ENCODE assay signal across 1 cellular context in the genomic region with DNA sequence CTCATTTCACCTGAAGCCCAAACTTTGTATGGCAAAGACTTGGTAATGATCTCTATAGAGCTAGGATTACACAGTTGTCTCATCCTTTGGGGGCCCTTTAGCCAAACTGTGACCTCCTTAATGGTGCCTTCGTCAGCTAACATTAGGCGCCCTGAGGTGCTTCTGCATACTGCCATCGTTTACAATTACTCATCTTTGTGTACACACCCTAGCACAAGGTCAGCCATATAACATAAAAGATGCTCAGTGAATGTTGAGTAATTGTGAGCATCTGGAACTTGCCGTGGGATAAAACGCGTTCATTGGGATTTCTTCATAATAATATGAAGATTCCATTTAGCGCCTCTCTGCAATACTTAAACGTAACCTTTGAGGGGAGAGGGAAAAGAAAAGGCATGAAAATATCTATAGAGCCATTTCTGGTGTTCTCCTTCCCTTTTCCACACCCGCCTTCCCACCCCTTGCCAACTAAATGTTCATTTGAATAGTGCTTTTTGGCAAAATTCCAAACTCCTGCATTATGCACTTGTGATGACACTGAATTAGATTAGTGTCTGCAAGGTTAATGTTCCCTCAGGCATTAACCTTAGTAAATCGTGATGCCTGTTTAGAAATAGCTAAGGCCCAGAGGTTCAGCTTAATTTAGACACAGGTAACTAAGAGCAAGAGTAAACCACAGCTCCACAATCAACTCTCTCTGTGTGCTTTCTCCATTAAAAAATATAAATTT.
TF ChIP-seq lines count a peak whose summit lies in the region.

No MANE protein-coding gene starts in this region.

TF ChIP-seq in K562, 482 proteins besides CTCF, POLR2A, EP300 and RAD21 (continued from another document):
- TF ChIP-seq, protein P1, sequence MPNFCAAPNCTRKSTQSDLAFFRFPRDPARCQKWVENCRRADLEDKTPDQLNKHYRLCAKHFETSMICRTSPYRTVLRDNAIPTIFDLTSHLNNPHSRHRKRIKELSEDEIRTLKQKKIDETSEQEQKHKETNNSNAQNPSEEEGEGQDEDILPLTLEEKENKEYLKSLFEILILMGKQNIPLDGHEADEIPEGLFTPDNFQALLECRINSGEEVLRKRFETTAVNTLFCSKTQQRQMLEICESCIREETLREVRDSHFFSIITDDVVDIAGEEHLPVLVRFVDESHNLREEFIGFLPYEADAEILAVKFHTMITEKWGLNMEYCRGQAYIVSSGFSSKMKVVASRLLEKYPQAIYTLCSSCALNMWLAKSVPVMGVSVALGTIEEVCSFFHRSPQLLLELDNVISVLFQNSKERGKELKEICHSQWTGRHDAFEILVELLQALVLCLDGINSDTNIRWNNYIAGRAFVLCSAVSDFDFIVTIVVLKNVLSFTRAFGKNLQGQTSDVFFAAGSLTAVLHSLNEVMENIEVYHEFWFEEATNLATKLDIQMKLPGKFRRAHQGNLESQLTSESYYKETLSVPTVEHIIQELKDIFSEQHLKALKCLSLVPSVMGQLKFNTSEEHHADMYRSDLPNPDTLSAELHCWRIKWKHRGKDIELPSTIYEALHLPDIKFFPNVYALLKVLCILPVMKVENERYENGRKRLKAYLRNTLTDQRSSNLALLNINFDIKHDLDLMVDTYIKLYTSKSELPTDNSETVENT (CRISPR knock-in tag; IDR thresholded peaks at IDR 0.05), result no peak
- TF ChIP-seq NR4A1 (CRISPR knock-in tag; IDR thresholded peaks at IDR 0.05) (no peak), NR4A1 (tag; IDR thresholded peaks at IDR 0.05) (no peak), ARID2 (IDR thresholded peaks at IDR 0.05) (no peak), GABPA (tag; conservative IDR thresholded peaks at IDR 0.05; ENCODE audit: low read depth) (no peak)
- TF ChIP-seq, protein P2, sequence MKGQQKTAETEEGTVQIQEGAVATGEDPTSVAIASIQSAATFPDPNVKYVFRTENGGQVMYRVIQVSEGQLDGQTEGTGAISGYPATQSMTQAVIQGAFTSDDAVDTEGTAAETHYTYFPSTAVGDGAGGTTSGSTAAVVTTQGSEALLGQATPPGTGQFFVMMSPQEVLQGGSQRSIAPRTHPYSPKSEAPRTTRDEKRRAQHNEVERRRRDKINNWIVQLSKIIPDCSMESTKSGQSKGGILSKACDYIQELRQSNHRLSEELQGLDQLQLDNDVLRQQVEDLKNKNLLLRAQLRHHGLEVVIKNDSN (CRISPR knock-in tag; IDR thresholded peaks at IDR 0.05), result no peak
